In the genomic region with DNA sequence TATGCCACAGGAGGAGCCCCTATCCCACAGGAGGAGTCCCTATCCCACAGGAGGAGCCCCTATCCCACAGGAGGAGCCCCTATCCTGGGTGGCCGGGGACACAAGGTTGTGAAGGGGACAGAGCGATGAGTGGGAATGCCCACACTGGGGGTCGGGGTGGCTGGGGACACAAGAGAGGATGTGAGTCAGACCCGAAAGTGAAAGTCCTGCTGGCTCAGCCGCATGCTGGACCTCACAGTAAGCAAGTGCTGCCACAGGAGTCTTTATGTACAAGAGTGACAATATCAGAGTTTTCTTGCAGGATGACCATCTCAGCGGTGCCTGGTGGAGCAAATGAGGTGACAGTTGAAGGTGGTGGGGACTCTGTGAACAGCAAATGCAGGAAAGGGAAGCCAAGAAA, we compare ENCODE assay signal across 7 cellular contexts.
DNase-seq lines count a peak whose midpoint lies in the region; ATAC-seq and TF ChIP-seq lines count a peak whose summit lies in the region.

No MANE protein-coding gene starts in this region.

- ATAC-seq in GM18502 (IDR thresholded peaks at IDR 0.05; ENCODE audit: poor library complexity, unreplicated experiment): peak; percentile 83
- ATAC-seq in GM21619 (IDR thresholded peaks at IDR 0.05; ENCODE audit: unreplicated experiment): peak; percentile 89
- no peak for ATAC-seq in gastroesophageal sphincter

- no peak for TF ChIP-seq EP300 in gastroesophageal sphincter (IDR thresholded peaks at IDR 0.05)

- TF ChIP-seq POLR2A in gastroesophageal sphincter (IDR thresholded peaks at IDR 0.05): no peak

- no peaks in the 10 kb centered on the region for H3K9me3 ChIP-seq in gastroesophageal sphincter

- peaks cover 3% of the 10 kb centered on the region for H3K27me3 Mint-ChIP-seq in chondrocyte (ENCODE audit: low read depth)

- WGBS in gastroesophageal sphincter (ENCODE audit: low coverage in 1 of 2), 2 donors: 48 to 63% methylated on average over 2 to 5 of the region's 6 CpGs

- no peak for TF ChIP-seq CTCF in chondrocyte (IDR thresholded peaks at IDR 0.05)
- no peak for TF ChIP-seq CTCF in gastroesophageal sphincter (IDR thresholded peaks at IDR 0.05)

- H3K4me3 Mint-ChIP-seq in chondrocyte (ENCODE audit: unreplicated experiment): peak overlapping the region; percentile 52

- peaks cover 0 to 4% (median 0%) of the 10 kb centered on the region in 3 donors for H3K4me1 ChIP-seq in gastroesophageal sphincter

- H3K36me3 ChIP-seq in gastroesophageal sphincter: no peaks in the 10 kb centered on the region

- DNase-seq in MV-4-11 (lab: John Stamatoyannopoulos, UW): peak; percentile 75
- no peak for DNase-seq in chondrocyte (ENCODE audit: low spot score)
- DNase-seq in stimulated activated CD4-positive, alpha-beta T cell treated with anti-CD3 and anti-CD28 coated beads, Interleukin-4, amount 100 ng/mL, for 24 hours: peak; percentile 16
- no peak for DNase-seq in NCI-H2081 treated with DMSO at 0.1 percent for 48 hours (lab: John Stamatoyannopoulos, UW)

- H3K9me3 Mint-ChIP-seq in chondrocyte (ENCODE audit: low read depth): no peaks in the 10 kb centered on the region

- peaks cover 18% of the 10 kb centered on the region for H3K27me3 ChIP-seq in gastroesophageal sphincter

- H3K27ac Mint-ChIP-seq in chondrocyte (ENCODE audit: unreplicated experiment): no peak overlapping the region

- no peak overlapping the region for H3K27ac ChIP-seq in gastroesophageal sphincter

- H3K4me1 Mint-ChIP-seq in chondrocyte (ENCODE audit: low read depth): peaks cover 14% of the 10 kb centered on the region

- peak overlapping the region in 1 of 2 donors; percentile 27 for H3K4me3 ChIP-seq in gastroesophageal sphincter

- H3K36me3 Mint-ChIP-seq in chondrocyte (ENCODE audit: low read depth): no peaks in the 10 kb centered on the region

Comparison
In these comparisons a context has a peak if more than half of its experiments do, and no peak if none do; other contexts are left out.
1. DNase-seq: peak in MV-4-11 (single experiment) and stimulated activated CD4-positive, alpha-beta T cell treated with anti-CD3 and anti-CD28 coated beads, Interleukin-4, amount 100 ng/mL, for 24 hours (single experiment); none in chondrocyte (single experiment) and NCI-H2081 treated with DMSO at 0.1 percent for 48 hours (single experiment).